In the genomic region with DNA sequence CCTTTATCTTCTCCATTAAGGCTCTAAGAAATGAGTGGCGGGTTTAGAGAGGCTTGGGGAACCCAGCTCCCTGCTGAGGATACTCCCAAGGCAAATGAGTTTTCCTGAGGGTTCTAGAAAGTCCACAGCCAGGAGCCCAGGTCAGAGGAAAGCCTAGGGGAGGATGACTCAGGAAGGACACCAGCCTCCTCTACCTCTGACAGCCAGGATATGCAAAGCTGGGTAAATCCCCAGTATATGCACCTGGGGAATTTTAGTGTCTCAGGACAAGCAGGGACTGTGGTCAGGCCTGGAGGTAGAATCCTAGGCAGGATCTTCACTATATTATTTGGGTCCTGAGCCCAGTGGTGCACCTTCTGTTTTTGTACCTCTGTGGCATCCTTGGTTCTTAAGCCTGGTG, we compare ENCODE assay signal across 1 cellular context.
TF ChIP-seq lines count a peak whose summit lies in the region.

No MANE protein-coding gene starts in this region.

TF ChIP-seq in GM23338, 12 proteins besides CTCF, POLR2A, EP300 and RAD21 (continued from another document):
- TF ChIP-seq, protein P1, sequence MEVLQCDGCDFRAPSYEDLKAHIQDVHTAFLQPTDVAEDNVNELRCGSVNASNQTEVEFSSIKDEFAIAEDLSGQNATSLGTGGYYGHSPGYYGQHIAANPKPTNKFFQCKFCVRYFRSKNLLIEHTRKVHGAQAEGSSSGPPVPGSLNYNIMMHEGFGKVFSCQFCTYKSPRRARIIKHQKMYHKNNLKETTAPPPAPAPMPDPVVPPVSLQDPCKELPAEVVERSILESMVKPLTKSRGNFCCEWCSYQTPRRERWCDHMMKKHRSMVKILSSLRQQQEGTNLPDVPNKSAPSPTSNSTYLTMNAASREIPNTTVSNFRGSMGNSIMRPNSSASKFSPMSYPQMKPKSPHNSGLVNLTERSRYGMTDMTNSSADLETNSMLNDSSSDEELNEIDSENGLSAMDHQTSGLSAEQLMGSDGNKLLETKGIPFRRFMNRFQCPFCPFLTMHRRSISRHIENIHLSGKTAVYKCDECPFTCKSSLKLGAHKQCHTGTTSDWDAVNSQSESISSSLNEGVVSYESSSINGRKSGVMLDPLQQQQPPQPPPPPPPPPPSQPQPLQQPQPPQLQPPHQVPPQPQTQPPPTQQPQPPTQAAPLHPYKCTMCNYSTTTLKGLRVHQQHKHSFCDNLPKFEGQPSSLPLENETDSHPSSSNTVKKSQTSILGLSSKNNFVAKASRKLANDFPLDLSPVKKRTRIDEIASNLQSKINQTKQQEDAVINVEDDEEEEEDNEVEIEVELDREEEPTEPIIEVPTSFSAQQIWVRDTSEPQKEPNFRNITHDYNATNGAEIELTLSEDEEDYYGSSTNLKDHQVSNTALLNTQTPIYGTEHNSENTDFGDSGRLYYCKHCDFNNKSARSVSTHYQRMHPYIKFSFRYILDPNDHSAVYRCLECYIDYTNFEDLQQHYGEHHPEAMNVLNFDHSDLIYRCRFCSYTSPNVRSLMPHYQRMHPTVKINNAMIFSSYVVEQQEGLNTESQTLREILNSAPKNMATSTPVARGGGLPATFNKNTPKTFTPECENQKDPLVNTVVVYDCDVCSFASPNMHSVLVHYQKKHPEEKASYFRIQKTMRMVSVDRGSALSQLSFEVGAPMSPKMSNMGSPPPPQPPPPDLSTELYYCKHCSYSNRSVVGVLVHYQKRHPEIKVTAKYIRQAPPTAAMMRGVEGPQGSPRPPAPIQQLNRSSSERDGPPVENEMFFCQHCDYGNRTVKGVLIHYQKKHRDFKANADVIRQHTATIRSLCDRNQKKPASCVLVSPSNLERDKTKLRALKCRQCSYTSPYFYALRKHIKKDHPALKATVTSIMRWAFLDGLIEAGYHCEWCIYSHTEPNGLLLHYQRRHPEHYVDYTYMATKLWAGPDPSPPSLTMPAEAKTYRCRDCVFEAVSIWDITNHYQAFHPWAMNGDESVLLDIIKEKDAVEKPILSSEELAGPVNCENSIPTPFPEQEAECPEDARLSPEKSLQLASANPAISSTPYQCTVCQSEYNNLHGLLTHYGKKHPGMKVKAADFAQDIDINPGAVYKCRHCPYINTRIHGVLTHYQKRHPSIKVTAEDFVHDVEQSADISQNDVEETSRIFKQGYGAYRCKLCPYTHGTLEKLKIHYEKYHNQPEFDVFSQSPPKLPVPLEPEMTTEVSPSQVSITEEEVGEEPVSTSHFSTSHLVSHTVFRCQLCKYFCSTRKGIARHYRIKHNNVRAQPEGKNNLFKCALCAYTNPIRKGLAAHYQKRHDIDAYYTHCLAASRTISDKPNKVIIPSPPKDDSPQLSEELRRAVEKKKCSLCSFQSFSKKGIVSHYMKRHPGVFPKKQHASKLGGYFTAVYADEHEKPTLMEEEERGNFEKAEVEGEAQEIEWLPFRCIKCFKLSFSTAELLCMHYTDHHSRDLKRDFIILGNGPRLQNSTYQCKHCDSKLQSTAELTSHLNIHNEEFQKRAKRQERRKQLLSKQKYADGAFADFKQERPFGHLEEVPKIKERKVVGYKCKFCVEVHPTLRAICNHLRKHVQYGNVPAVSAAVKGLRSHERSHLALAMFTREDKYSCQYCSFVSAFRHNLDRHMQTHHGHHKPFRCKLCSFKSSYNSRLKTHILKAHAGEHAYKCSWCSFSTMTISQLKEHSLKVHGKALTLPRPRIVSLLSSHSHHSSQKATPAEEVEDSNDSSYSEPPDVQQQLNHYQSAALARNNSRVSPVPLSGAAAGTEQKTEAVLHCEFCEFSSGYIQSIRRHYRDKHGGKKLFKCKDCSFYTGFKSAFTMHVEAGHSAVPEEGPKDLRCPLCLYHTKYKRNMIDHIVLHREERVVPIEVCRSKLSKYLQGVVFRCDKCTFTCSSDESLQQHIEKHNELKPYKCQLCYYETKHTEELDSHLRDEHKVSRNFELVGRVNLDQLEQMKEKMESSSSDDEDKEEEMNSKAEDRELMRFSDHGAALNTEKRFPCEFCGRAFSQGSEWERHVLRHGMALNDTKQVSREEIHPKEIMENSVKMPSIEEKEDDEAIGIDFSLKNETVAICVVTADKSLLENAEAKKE (CRISPR knock-in tag; IDR thresholded peaks at IDR 0.05), result no peak
- TF ChIP-seq ZNF114 (CRISPR knock-in tag; IDR thresholded peaks at IDR 0.05) (no peak), EZH2 (IDR thresholded peaks at IDR 0.05; ENCODE audit: low read depth, unreplicated experiment) (no peak), REST (IDR thresholded peaks at IDR 0.05; ENCODE audit: unreplicated experiment) (no peak), EZH2phosphoT487 (IDR thresholded peaks at IDR 0.05; ENCODE audit: unreplicated experiment) (no peak), POLR2AphosphoS5 (IDR thresholded peaks at IDR 0.05; ENCODE audit: low read depth) (no peak), STAT1 (IDR thresholded peaks at IDR 0.05; ENCODE audit: unreplicated experiment) (no peak), JUNB (IDR thresholded peaks at IDR 0.05; ENCODE audit: unreplicated experiment) (no peak), ZNF331 (CRISPR knock-in tag; IDR thresholded peaks at IDR 0.05; ENCODE audit: low read depth) (no peak), CREB1 (CRISPR knock-in tag; IDR thresholded peaks at IDR 0.05; ENCODE audit: low read depth) (no peak), NANOG (IDR thresholded peaks at IDR 0.05; ENCODE audit: borderline replicate concordance) (no peak)
